In the genomic region with DNA sequence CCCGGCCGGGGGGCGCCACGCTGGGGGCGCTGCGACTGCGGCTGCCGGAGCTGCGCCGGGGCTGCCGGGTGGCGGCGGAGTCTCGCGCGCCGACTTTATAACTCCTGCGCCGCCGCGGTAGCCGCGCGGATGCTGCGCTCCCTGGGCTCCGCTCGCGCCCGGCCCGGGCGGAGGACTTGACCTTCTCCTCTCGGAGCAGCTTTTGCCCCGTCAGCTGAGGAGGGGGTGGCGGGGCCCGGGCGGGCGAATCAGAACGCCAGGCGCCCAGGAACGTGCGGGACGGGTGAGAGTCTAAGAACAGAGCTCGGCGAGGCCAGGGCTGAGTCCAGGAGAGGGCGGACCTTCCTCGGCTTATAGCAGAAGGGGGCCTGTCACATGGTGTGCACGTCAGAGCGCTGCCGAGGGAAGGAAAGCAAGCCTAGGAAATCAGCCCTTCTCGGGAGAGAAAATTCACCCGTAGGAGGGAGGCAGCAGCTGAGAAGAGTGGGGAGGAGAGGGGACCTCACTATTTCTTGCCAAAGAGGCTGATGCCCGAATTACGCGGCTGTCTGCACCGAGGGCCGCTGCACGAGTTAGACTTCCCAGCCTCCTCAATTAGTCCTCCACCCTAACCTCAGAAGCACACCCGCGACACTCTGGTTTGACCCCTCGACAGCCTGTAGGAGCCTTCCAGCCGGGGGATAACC, we compare ENCODE assay signal across 8 cellular contexts. TPM values are rescaled to one million over a fixed set of nuclear protein-coding genes. Genes with fewer than 3 reads are reported as not detected.
DNase-seq lines count a peak whose midpoint lies in the region; ATAC-seq and TF ChIP-seq lines count a peak whose summit lies in the region.

A gene (minus strand): TSS at position 327 of the 686 bp plus-strand sequence. CDS start 415 bp downstream, outside the sequence.

- H4K20me1 ChIP-seq in osteoblast (ENCODE audit: insufficient read depth, low read length), result peaks cover 8% of the 10 kb centered on the region

- H3K4me3 ChIP-seq in osteoblast (ENCODE audit: insufficient read depth, low read length), result peak within 1 kb of the TSS; percentile 96

- peaks cover 19% of the 10 kb centered on the region for H3K4me1 ChIP-seq in osteoblast (ENCODE audit: insufficient read depth, low read length)

- peaks cover 41% of the 10 kb centered on the region for H3K79me2 ChIP-seq in osteoblast (ENCODE audit: insufficient read depth, low read length)

- H3K36me3 ChIP-seq in osteoblast (ENCODE audit: insufficient read depth, low read length), result peaks cover 10% of the 10 kb centered on the region

- DNase-seq in NCI-H2081 (lab: John Stamatoyannopoulos, UW), result peak; percentile 74 to 85
- DNase-seq in NCI-H2081 treated with DMSO at 0.1 percent for 48 hours (lab: John Stamatoyannopoulos, UW), result no peak
- DNase-seq in HK-2 (ENCODE audit: unreplicated experiment), result peak; percentile 92
- peak; percentile 82 for DNase-seq in NCI-H774 (lab: John Stamatoyannopoulos, UW)
- DNase-seq in activated naive CD4-positive, alpha-beta T cell treated with anti-CD3 and anti-CD28 coated beads, Interleukin-2, amount 50 U/mL, for 16 hours, result peak; percentile 25
- DNase-seq in glomerular visceral epithelial cell (ENCODE audit: extremely low spot score), result peak; percentile 97
- DNase-seq in osteoblast (ENCODE audit: insufficient read length, low spot score, missing footprints), result peak; percentile 98

- H3K27me3 ChIP-seq in osteoblast (ENCODE audit: insufficient read depth, low read length), result peaks cover 12% of the 10 kb centered on the region

- ATAC-seq in HG02973 (IDR thresholded peaks at IDR 0.05; ENCODE audit: unreplicated experiment), result no peak

- peak within 1 kb of the TSS; percentile 76 for H3K27ac ChIP-seq in osteoblast (ENCODE audit: low read depth, low read length)

- peak within 1 kb of the TSS; percentile 95 for H2AFZ ChIP-seq in osteoblast (ENCODE audit: low read length)

- TF ChIP-seq CTCF in osteoblast (IDR thresholded peaks at IDR 0.05; ENCODE audit: extremely low read depth, low read depth, low read length), result no peak

- H3K9me3 ChIP-seq in osteoblast (ENCODE audit: low read depth, low read length), result no peaks in the 10 kb centered on the region

- peak within 1 kb of the TSS; percentile 99 for H3K4me2 ChIP-seq in osteoblast (ENCODE audit: insufficient read depth, low read length)

RNA-seq across cellular contexts. Expression of the gene that starts here (rescaled TPM):
- 12.7 and 17.0 TPM in 2 replicates for total RNA-seq in osteoblast
